In genomic region chr9:114380988-114381387, GRCh38 we compare ENCODE assay signal across 18 cellular contexts. TPM values are rescaled to one million over a fixed set of nuclear protein-coding genes. Genes with fewer than 3 reads are reported as not detected.
DNase-seq lines count a peak whose midpoint lies in the region; ATAC-seq and TF ChIP-seq lines count a peak whose summit lies in the region.
"Had no signal": no experiment of that assay in that cellular context is flagged by ENCODE, and none has a peak within 500 bp of the region (broad histone marks: within the 10 kb centered on the region; RNA-seq: fewer than 3 reads in every experiment).

No MANE protein-coding gene starts in this region.

- no peak overlapping the region for H3K4me3 ChIP-seq in heart right ventricle
- H3K4me3 ChIP-seq in mucosa of descending colon = no peak overlapping the region
- no peak overlapping the region for H3K4me3 ChIP-seq in A673 (ENCODE audit: low read depth, low read length, poor library complexity, severe bottlenecking)
- no peak overlapping the region for H3K4me3 ChIP-seq in prostate gland
- H3K4me3 ChIP-seq: breast epithelium had no signal

- H3K27me3 ChIP-seq in heart right ventricle = no peaks in the 10 kb centered on the region
- no peaks in the 10 kb centered on the region for H3K27me3 ChIP-seq in A673 (replicated peaks; ENCODE audit: insufficient read depth, low read depth, low read length, poor library complexity)
- H3K27me3 ChIP-seq in prostate gland (replicated peaks; ENCODE audit: insufficient read depth) = no peaks in the 10 kb centered on the region
- H3K27me3 ChIP-seq: breast epithelium had no signal

- TF ChIP-seq POLR2A in prostate gland (IDR thresholded peaks at IDR 0.05) = no peak

- peak overlapping the region; percentile 53 for H3K27ac Mint-ChIP-seq in activated T-helper 2 cell treated with anti-CD3 and anti-CD28 coated beads, Interferon-gamma antibody, Interleukin-2, Interleukin-4, amounts not matched to agents 10 μg/mL and 5 μg/mL and 100 μg/mL, durations not matched to agents 14 hours and 24 hours and 36 hours

- no peak overlapping the region for H3K4me3 Mint-ChIP-seq in activated T-helper 2 cell treated with anti-CD3 and anti-CD28 coated beads, Interferon-gamma antibody, Interleukin-2, Interleukin-4, amounts not matched to agents 10 μg/mL and 5 μg/mL and 100 μg/mL, durations not matched to agents 14 hours and 24 hours and 36 hours (ENCODE audit: low read depth)

- POLR2A ChIA-PET in A673 (lab: Charles Lee; ENCODE audit: low non-redundant PET) = no interaction called here

- TF ChIP-seq CTCF in heart right ventricle (IDR thresholded peaks at IDR 0.05) = no peak
- TF ChIP-seq CTCF in mucosa of descending colon (IDR thresholded peaks at IDR 0.05) = no peak
- no peak for TF ChIP-seq CTCF in A673 (conservative IDR thresholded peaks at IDR 0.05; ENCODE audit: low read depth, low read length)
- no peak for TF ChIP-seq CTCF in prostate gland (IDR thresholded peaks at IDR 0.05)

- H3K27me3 Mint-ChIP-seq in activated T-helper 2 cell treated with anti-CD3 and anti-CD28 coated beads, Interferon-gamma antibody, Interleukin-2, Interleukin-4, amounts not matched to agents 10 μg/mL and 5 μg/mL and 100 μg/mL, durations not matched to agents 14 hours and 24 hours and 36 hours (ENCODE audit: low read depth) = no peaks in the 10 kb centered on the region

- intact Hi-C loops in cardiac septum (cut with DNase I) (no loop called here), heart right ventricle (cut with DNase I) (loop anchor here in 1 of 10 donors (10.0 kb wide), 1 partner anchor 204 kb away; the partner anchor contains the start of gene ATP6V1G1), mucosa of descending colon (cut with DNase I, micrococcal nuclease) (no loop called here), A673 (cut with micrococcal nuclease; ENCODE audit: unreplicated experiment) (no loop called here), prostate gland (cut with DNase I) (no loop called here)
- intact Hi-C loops in activated T-helper 2 cell treated with anti-CD3 and anti-CD28 coated beads, Interferon-gamma antibody, Interleukin-2, Interleukin-4, amounts not matched to agents 10 μg/mL and 5 μg/mL and 100 μg/mL, durations not matched to agents 14 hours and 24 hours and 36 hours (cut with micrococcal nuclease) = loop anchor here (10.0 kb wide), 2 partner anchors 514 to 866 kb away; no protein-coding TSS in a partner anchor

- H3K36me3 ChIP-seq in heart right ventricle = peaks cover 0 to 61% (median 4%) of the 10 kb centered on the region in 9 donors
- peaks cover 5% of the 10 kb centered on the region for H3K36me3 ChIP-seq in mucosa of descending colon (ENCODE audit: low read depth)
- peaks cover 24% of the 10 kb centered on the region for H3K36me3 ChIP-seq in A673 (ENCODE audit: insufficient read depth, low read length, poor library complexity, severe bottlenecking)
- H3K36me3 ChIP-seq in prostate gland = peaks cover 0 to 23% of the 10 kb centered on the region in 2 donors
- H3K36me3 ChIP-seq: breast epithelium had no signal

- BruUV-seq in A673 (replicated peaks; lab: Mats Ljungman, UMichigan) = no TSS peak

- H3K9me3 Mint-ChIP-seq in activated T-helper 2 cell treated with anti-CD3 and anti-CD28 coated beads, Interferon-gamma antibody, Interleukin-2, Interleukin-4, amounts not matched to agents 10 μg/mL and 5 μg/mL and 100 μg/mL, durations not matched to agents 14 hours and 24 hours and 36 hours = no peaks in the 10 kb centered on the region

- peaks cover 73% of the 10 kb centered on the region for H3K4me1 Mint-ChIP-seq in activated T-helper 2 cell treated with anti-CD3 and anti-CD28 coated beads, Interferon-gamma antibody, Interleukin-2, Interleukin-4, amounts not matched to agents 10 μg/mL and 5 μg/mL and 100 μg/mL, durations not matched to agents 14 hours and 24 hours and 36 hours (ENCODE audit: low read depth)

- CTCF ChIA-PET in A673 (lab: Charles Lee) = no interaction called here

- peaks cover 82% of the 10 kb centered on the region for H3K36me3 Mint-ChIP-seq in activated T-helper 2 cell treated with anti-CD3 and anti-CD28 coated beads, Interferon-gamma antibody, Interleukin-2, Interleukin-4, amounts not matched to agents 10 μg/mL and 5 μg/mL and 100 μg/mL, durations not matched to agents 14 hours and 24 hours and 36 hours (ENCODE audit: low read depth)

- peak; percentile 62 for DNase-seq in cardiac septum (ENCODE audit: low spot score)
- no peak for DNase-seq in heart right ventricle
- DNase-seq in activated T-helper 2 cell treated with anti-CD3 and anti-CD28 coated beads, Interferon-gamma antibody, Interleukin-2, Interleukin-4, amounts not matched to agents 10 μg/mL and 5 μg/mL and 100 μg/mL, durations not matched to agents 14 hours and 24 hours and 36 hours (ENCODE audit: low spot score) = no peak
- peak in 2 of 3 donors; percentile 23 to 53 for DNase-seq in mucosa of descending colon
- DNase-seq in DMS114 treated with DMSO at 0.1 percent for 48 hours (lab: John Stamatoyannopoulos, UW; ENCODE audit: unreplicated experiment) = no peak
- no peak for DNase-seq in A673 (ENCODE audit: low spot score)
- no peak for DNase-seq in prostate gland (ENCODE audit: low spot score)
- DNase-seq in NCI-H524 treated with DMSO at 0.1 percent for 48 hours (lab: John Stamatoyannopoulos, UW) = no peak
- DNase-seq: DMS 273 treated with DMSO at 0.1 percent for 48 hours; IMR-90; NCI-H1092 treated with DMSO at 0.1 percent for 48 hours; NCI-H2171 treated with DMSO at 0.1 percent for 48 hours; small intestine; stimulated activated naive CD4-positive, alpha-beta T cell had no signal

- WGBS in heart right ventricle, 2 donors = 91 to 93% methylated on average over 14 of the region's 14 CpGs
- WGBS in prostate gland = 87% methylated on average over 14 of the region's 14 CpGs

- H3K4me1 ChIP-seq in heart right ventricle (peaks cover 10 to 89% (median 40%) of the 10 kb centered on the region in 9 donors), mucosa of descending colon (ENCODE audit: low read depth) (peaks cover 11% of the 10 kb centered on the region), A673 (ENCODE audit: insufficient read depth, low read length, poor library complexity, severe bottlenecking) (peaks cover 16% of the 10 kb centered on the region), prostate gland (replicated peaks) (no peaks in the 10 kb centered on the region)

- no peaks in the 10 kb centered on the region for H3K9me3 ChIP-seq in heart right ventricle
- no peaks in the 10 kb centered on the region for H3K9me3 ChIP-seq in mucosa of descending colon
- no peaks in the 10 kb centered on the region for H3K9me3 ChIP-seq in A673 (ENCODE audit: low read depth, low read length, poor library complexity, severe bottlenecking)
- H3K9me3 ChIP-seq in prostate gland = no peaks in the 10 kb centered on the region
- H3K9me3 ChIP-seq: breast epithelium had no signal

- peak overlapping the region in 2 of 10 donors; percentile 26 to 96 for H3K27ac ChIP-seq in heart right ventricle
- H3K27ac ChIP-seq in A673 (ENCODE audit: low read depth, low read length, poor library complexity, severe bottlenecking) = no peak overlapping the region
- no peak overlapping the region for H3K27ac ChIP-seq in prostate gland

- no peak for ATAC-seq in heart right ventricle
- no peak for ATAC-seq in mucosa of descending colon
- ATAC-seq: activated CD4-positive, CD25-positive, alpha-beta regulatory T cell treated with anti-CD3 and anti-CD28 coated beads, Interleukin-2, amount 50 U/mL, for 24 hours had no signal

RNA-seq across cellular contexts. Expression of gene AKNA, which starts 6.8 kb away (rescaled TPM):
- total RNA-seq in cardiac septum (4.5 TPM), heart right ventricle (10 to 100 TPM in 1 of 10 donors, 1 to 10 TPM in 9; 2.7 to 20.5 (median 4.6) TPM), mucosa of descending colon (10 to 100 TPM; 29.3 to 45.1 (median 44.9) TPM), A673 (2021) (20.4 and 28.8 TPM in 2 replicates), prostate gland (10 to 100 TPM; 20.5 to 30.1 TPM)
- 1 to 10 TPM; 3.7 to 7.1 TPM for polyA plus RNA-seq in heart right ventricle
- 152 TPM in 2 replicates for total RNA-seq in activated T-helper 2 cell treated with anti-CD3 and anti-CD28 coated beads, Interferon-gamma antibody, Interleukin-2, Interleukin-4, amounts not matched to agents 10 μg/mL and 5 μg/mL and 100 μg/mL, durations not matched to agents 14 hours and 24 hours and 36 hours

RNA-seq across cellular contexts. Expression of gene ORM2, which starts 51.3 kb away (rescaled TPM):
- total RNA-seq in cardiac septum (0.32 TPM), heart right ventricle (not detected), mucosa of descending colon (1 to 10 TPM in 1 of 3 donors, not detected in 2; 1.0 TPM), A673 (2021) (not detected in 2 replicates), prostate gland (1 to 10 TPM in 1 of 2 donors, under 1 TPM in 1; 0.91 to 1.9 TPM)
- under 1 TPM in 1 of 2 donors, not detected in 1; 0.44 TPM for polyA plus RNA-seq in heart right ventricle
- total RNA-seq in activated T-helper 2 cell treated with anti-CD3 and anti-CD28 coated beads, Interferon-gamma antibody, Interleukin-2, Interleukin-4, amounts not matched to agents 10 μg/mL and 5 μg/mL and 100 μg/mL, durations not matched to agents 14 hours and 24 hours and 36 hours = not detected in 2 replicates
- total RNA-seq: IMR-90; T-helper 1 cell treated with Interleukin-12 subunit alpha and Interleukin-12 subunit beta and Interleukin-4 antibody, amounts not matched to agents 30 ng/mL and 1 ng/mL, for 36 hours had no signal
- polyA plus RNA-seq: IMR-90, keratinocyte had no signal

RNA-seq across cellular contexts. Expression of gene ORM1, which starts 58.1 kb away (rescaled TPM):
- total RNA-seq in cardiac septum = not detected
- total RNA-seq in heart right ventricle = under 1 TPM in 3 of 10 donors, not detected in 7; 0.37 to 0.70 (median 0.55) TPM
- polyA plus RNA-seq in heart right ventricle = under 1 TPM; 0.13 to 0.59 TPM
- total RNA-seq in activated T-helper 2 cell treated with anti-CD3 and anti-CD28 coated beads, Interferon-gamma antibody, Interleukin-2, Interleukin-4, amounts not matched to agents 10 μg/mL and 5 μg/mL and 100 μg/mL, durations not matched to agents 14 hours and 24 hours and 36 hours = not detected in 2 replicates
- total RNA-seq in mucosa of descending colon = 1 to 10 TPM in 1 of 3 donors, not detected in 2; 2.8 TPM
- total RNA-seq in A673 (2021) = not detected in 2 replicates
- total RNA-seq in prostate gland = not detected
- total RNA-seq: T-helper 1 cell treated with Interleukin-12 subunit alpha and Interleukin-12 subunit beta and Interleukin-4 antibody, amounts not matched to agents 30 ng/mL and 1 ng/mL, for 36 hours had no signal
- polyA plus RNA-seq: IMR-90, keratinocyte had no signal

Comparison
In these comparisons a context has a peak if more than half of its experiments do, and no peak if none do; other contexts are left out.
1. DNase-seq: peak in cardiac septum (single experiment) and mucosa of descending colon (2 of 3); none in heart right ventricle (0 of 2), activated T-helper 2 cell treated with anti-CD3 and anti-CD28 coated beads, Interferon-gamma antibody, Interleukin-2, Interleukin-4, amounts not matched to agents 10 μg/mL and 5 μg/mL and 100 μg/mL, durations not matched to agents 14 hours and 24 hours and 36 hours (single experiment), DMS114 treated with DMSO at 0.1 percent for 48 hours (single experiment), A673 (single experiment), prostate gland (single experiment) and NCI-H524 treated with DMSO at 0.1 percent for 48 hours (single experiment).